ENCODE assay signal across 12 cellular contexts in the genomic region with DNA sequence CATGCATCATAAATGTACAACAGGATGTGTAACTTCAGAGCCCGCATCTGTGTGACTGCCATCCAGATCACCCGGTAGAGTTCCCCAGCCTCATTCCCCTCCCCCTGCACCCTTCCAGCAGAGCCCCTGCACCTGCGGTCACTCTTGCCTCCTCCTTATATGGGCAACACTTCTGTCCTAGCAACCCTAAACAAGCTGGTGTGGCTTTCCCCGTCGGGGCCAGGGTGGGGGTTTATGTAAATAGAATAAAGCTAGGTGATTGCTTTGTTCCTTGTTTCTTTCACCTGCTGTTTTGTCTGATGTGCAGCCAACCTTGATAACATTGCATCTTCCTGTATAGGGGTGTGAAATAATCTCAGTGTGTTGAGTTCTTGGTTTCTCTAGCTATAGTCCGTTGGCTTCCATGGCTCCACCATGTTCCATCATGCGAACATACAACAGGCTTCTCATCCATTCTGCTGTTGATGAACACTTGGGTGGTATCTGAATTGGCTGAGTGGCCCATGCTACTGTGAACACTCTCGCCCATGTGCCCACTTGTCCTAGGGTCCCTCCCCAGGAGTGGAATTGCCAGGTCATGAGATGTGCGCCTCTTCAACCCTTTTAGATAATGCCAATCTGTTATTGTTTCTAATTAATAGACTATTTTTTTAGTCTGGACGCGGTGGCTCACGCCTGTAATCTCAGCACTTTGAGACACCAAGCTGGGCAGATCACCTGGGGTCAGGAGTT.
DNase-seq lines count a peak whose midpoint lies in the region; ATAC-seq and TF ChIP-seq lines count a peak whose summit lies in the region.
"Had no signal": no experiment of that assay in that cellular context is flagged by ENCODE, and none has a peak within 500 bp of the region (broad histone marks: within the 10 kb centered on the region; RNA-seq: fewer than 3 reads in every experiment).

No MANE protein-coding gene starts in this region.

- TF ChIP-seq CTCF in lower lobe of right lung (IDR thresholded peaks at IDR 0.05) (no peak), omental fat pad (IDR thresholded peaks at IDR 0.05) (no peak)

- DNase-seq in COLO668 (lab: John Stamatoyannopoulos, UW; ENCODE audit: unreplicated experiment) = peak; percentile 94
- peak; percentile 48 for DNase-seq in NCI-H1092 (lab: John Stamatoyannopoulos, UW)
- DNase-seq in NCI-H774 (lab: John Stamatoyannopoulos, UW) = peak; percentile 50
- peak; percentile 20 for DNase-seq in lower lobe of right lung
- no peak for DNase-seq in effector CD4-positive, alpha-beta T cell
- DNase-seq in omental fat pad (ENCODE audit: low spot score) = no peak
- DNase-seq: activated CD8-positive, alpha-beta T cell treated with anti-CD3 and anti-CD28 coated beads, Interleukin-2, amount 10 ng/mL, durations not matched to agents 7 days and 5 days; effector memory CD8-positive, alpha-beta T cell; foreskin melanocyte had no signal

- H3K4me1 ChIP-seq in lower lobe of right lung = no peaks in the 10 kb centered on the region

- no peak overlapping the region for H3K4me3 ChIP-seq in lower lobe of right lung

- no peaks in the 10 kb centered on the region for H3K36me3 ChIP-seq in lower lobe of right lung

- peaks cover 12% of the 10 kb centered on the region for H3K9me3 ChIP-seq in lower lobe of right lung

- H3K27ac ChIP-seq in lower lobe of right lung = no peak overlapping the region

- no peaks in the 10 kb centered on the region for H3K27me3 ChIP-seq in lower lobe of right lung (ENCODE audit: low read depth)

- ATAC-seq in lower lobe of right lung (no peak), GM19035 (IDR thresholded peaks at IDR 0.05; ENCODE audit: unreplicated experiment) (no peak), omental fat pad (ENCODE audit: low FRiP score) (no peak), HG02610 (IDR thresholded peaks at IDR 0.05; ENCODE audit: unreplicated experiment) (no peak)
- ATAC-seq: activated CD8-positive, alpha-beta T cell treated with anti-CD3 and anti-CD28 coated beads, Interleukin-2, amount 10 ng/mL, durations not matched to agents 7 days and 5 days; effector memory CD8-positive, alpha-beta T cell; stimulated activated naive CD8-positive, alpha-beta T cell treated with anti-CD3 and anti-CD28 coated beads, Interleukin-15, amount 100 ng/mL, for 72 hours had no signal

- intact Hi-C loops in lower lobe of right lung (cut with DNase I) = no loop called here

Comparison
In these comparisons a context has a peak if more than half of its experiments do, and no peak if none do; other contexts are left out.
1. DNase-seq: peak in COLO668 (single experiment), NCI-H1092 (single experiment), NCI-H774 (single experiment) and lower lobe of right lung (single experiment); none in effector CD4-positive, alpha-beta T cell (single experiment) and omental fat pad (single experiment).